Comparison of ENCODE assay signal across 29 cellular contexts in genomic region chr1:2632051-2632430, GRCh38. TPM values are rescaled to one million over a fixed set of nuclear protein-coding genes. Genes with fewer than 3 reads are reported as not detected.
"Had no signal": no experiment of that assay in that cellular context is flagged by ENCODE, and none has a peak within 500 bp of the region (broad histone marks: within the 10 kb centered on the region; RNA-seq: fewer than 3 reads in every experiment).

No MANE protein-coding gene starts in this region.

- H3K9me3 ChIP-seq: gastroesophageal sphincter, vagina had no signal

- H3K4me3 ChIP-seq: adrenal gland, cardiac muscle cell, coronary artery, dorsolateral prefrontal cortex, gastroesophageal sphincter, hepatocyte, left ventricle myocardium inferior, right atrium auricular region, smooth muscle cell, transverse colon, vagina had no signal

- FAIRE-seq: endothelial cell of umbilical vein had no signal

- H3K4me2 ChIP-seq: smooth muscle cell had no signal

- H3K4me1 Mint-ChIP-seq: activated B cell treated with CpG ODN at 0.5 μM for 24 hours; activated CD8-positive, alpha-beta memory T cell treated with anti-CD3 and anti-CD28 coated beads, Interleukin-2, amount 10 ng/mL, durations not matched to agents 7 days and 5 days; mesothelial cell of epicardium had no signal

- H3K27ac Mint-ChIP-seq: activated B cell treated with CpG ODN at 0.5 μM for 24 hours; activated CD8-positive, alpha-beta memory T cell treated with anti-CD3 and anti-CD28 coated beads, Interleukin-2, amount 10 ng/mL, durations not matched to agents 7 days and 5 days; activated CD8-positive, alpha-beta T cell treated with anti-CD3 and anti-CD28 coated beads, Interleukin-2, amount 10 ng/mL, durations not matched to agents 7 days and 5 days; activated naive CD8-positive, alpha-beta T cell; mesothelial cell of epicardium; nephron progenitor cell; T-cell had no signal

- H3K79me2 ChIP-seq: hepatocyte, parathyroid adenoma had no signal

- H3K27ac ChIP-seq: adrenal gland, cardiac muscle cell, coronary artery, dorsolateral prefrontal cortex, gastroesophageal sphincter, hepatocyte, left ventricle myocardium inferior, parathyroid adenoma, right atrium auricular region, transverse colon, vagina had no signal

- H3K36me3 ChIP-seq: adrenal gland, cardiac muscle cell, gastroesophageal sphincter, left ventricle myocardium inferior, right atrium auricular region, transverse colon, vagina had no signal

- H3K36me3 Mint-ChIP-seq: activated naive CD8-positive, alpha-beta T cell; brain; mesothelial cell of epicardium; naive B cell; T-cell had no signal

- H3K4me3 Mint-ChIP-seq: activated B cell treated with CpG ODN at 0.5 μM for 24 hours; activated CD8-positive, alpha-beta memory T cell treated with anti-CD3 and anti-CD28 coated beads, Interleukin-2, amount 10 ng/mL, durations not matched to agents 7 days and 5 days; activated CD8-positive, alpha-beta T cell treated with anti-CD3 and anti-CD28 coated beads, Interleukin-2, amount 10 ng/mL, durations not matched to agents 7 days and 5 days; activated naive CD8-positive, alpha-beta T cell; brain; mesothelial cell of epicardium; T-cell had no signal

- ATAC-seq: activated CD8-positive, alpha-beta memory T cell treated with anti-CD3 and anti-CD28 coated beads, Interleukin-2, amount 10 ng/mL, durations not matched to agents 7 days and 5 days; activated CD8-positive, alpha-beta T cell treated with anti-CD3 and anti-CD28 coated beads, Interleukin-2, amount 10 ng/mL, durations not matched to agents 7 days and 5 days; gastroesophageal sphincter; T-cell had no signal

- H2AFZ ChIP-seq: hepatocyte, parathyroid adenoma had no signal

- DNase-seq: activated B cell treated with CpG ODN at 0.5 μM for 24 hours; activated CD8-positive, alpha-beta memory T cell treated with anti-CD3 and anti-CD28 coated beads, Interleukin-2, amount 10 ng/mL, durations not matched to agents 7 days and 5 days; activated CD8-positive, alpha-beta T cell treated with anti-CD3 and anti-CD28 coated beads, Interleukin-2, amount 10 ng/mL, durations not matched to agents 7 days and 5 days; activated effector memory CD4-positive, alpha-beta T cell treated with Interleukin-2 at 50 U/mL for 16 hours; activated naive CD4-positive, alpha-beta T cell treated with Interleukin-2 at 50 U/mL for 16 hours; adrenal gland; aorta; left ventricle myocardium inferior; mammary epithelial cell; naive B cell; nephron progenitor cell; stimulated activated CD4-positive, alpha-beta T cell treated with anti-CD3 and anti-CD28 coated beads, Interleukin-15, amount 100 ng/mL, for 24 hours; stimulated activated CD4-positive, alpha-beta T cell treated with anti-CD3 and anti-CD28 coated beads, Interleukin-2, amount 100 ng/mL, for 24 hours; stimulated activated naive CD4-positive, alpha-beta T cell treated with Interleukin-2 at 50 U/mL for 16 hours had no signal

- H3K9ac ChIP-seq: parathyroid adenoma had no signal

- H3K9me3 Mint-ChIP-seq: T-cell had no signal

- H3K27me3 ChIP-seq: cardiac muscle cell had no signal

- H3K4me1 ChIP-seq: parathyroid adenoma had no signal

RNA-seq across cellular contexts. Expression of gene MMEL1, which starts 0.8 kb away (rescaled TPM):
- total RNA-seq: activated B cell treated with CpG ODN at 0.5 μM for 24 hours, cardiac muscle cell, mammary epithelial cell, right atrium auricular region, smooth muscle cell had no signal
- polyA plus RNA-seq: cardiac muscle cell, mammary epithelial cell had no signal
